ENCODE assay signal across 20 cellular contexts in the genomic region with DNA sequence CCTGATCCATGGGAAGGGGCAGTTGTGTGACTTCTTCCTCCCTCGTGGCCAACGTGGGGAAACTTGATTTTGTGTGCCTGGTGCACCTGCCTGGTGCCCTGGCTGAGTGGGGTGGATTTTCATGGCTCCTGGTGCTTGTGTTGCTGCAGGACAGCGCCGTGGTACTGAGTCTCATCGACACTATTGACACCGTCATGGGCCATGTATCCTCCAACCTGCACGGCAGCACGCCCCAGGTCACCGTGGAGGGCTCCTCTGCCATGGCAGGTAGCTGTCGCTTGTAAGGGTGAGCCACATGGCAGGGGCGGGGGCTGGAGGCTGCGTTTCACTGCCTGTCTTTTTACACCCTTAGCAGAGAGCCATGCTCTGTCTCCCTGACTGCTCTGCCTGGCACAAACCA.
"Had no signal": no experiment of that assay in that cellular context is flagged by ENCODE, and none has a peak within 500 bp of the region (broad histone marks: within the 10 kb centered on the region; RNA-seq: fewer than 3 reads in every experiment).

No MANE protein-coding gene starts in this region.

- H3K9me3 Mint-ChIP-seq: activated naive CD4-positive, alpha-beta T cell treated with anti-CD3 and anti-CD28 coated beads, Interleukin-2, amount 50 U/mL, for 72 hours; activated T-cell treated with anti-CD3 and anti-CD28 coated beads, Interleukin-2, amount 50 U/mL, for 4 hours; effector memory CD8-positive, alpha-beta T cell had no signal

- H3K4me3 Mint-ChIP-seq: activated T-cell treated with anti-CD3 and anti-CD28 coated beads, Interleukin-2, amount 50 U/mL, for 4 hours; mesothelial cell of epicardium had no signal

- ATAC-seq: activated T-cell treated with anti-CD3 and anti-CD28 coated beads, Interleukin-2, amount 50 U/mL, for 4 hours; effector memory CD8-positive, alpha-beta T cell; pancreas; SK-N-SH treated with all-trans-retinoic acid at 6 μM for 48 hours had no signal

- H3K9me3 ChIP-seq: esophagus squamous epithelium, pancreas, transverse colon, vagina had no signal

- H3K27ac Mint-ChIP-seq: activated naive CD4-positive, alpha-beta T cell treated with anti-CD3 and anti-CD28 coated beads, Interleukin-2, amount 50 U/mL, for 72 hours; effector memory CD8-positive, alpha-beta T cell; mesothelial cell of epicardium had no signal

- H3K27me3 ChIP-seq: adrenal gland, hepatocyte, pancreas, transverse colon, vagina had no signal

- H3K27ac ChIP-seq: adrenal gland, hepatocyte, pancreas, transverse colon, vagina had no signal

- H3K36me3 Mint-ChIP-seq: activated naive CD4-positive, alpha-beta T cell treated with anti-CD3 and anti-CD28 coated beads, Interleukin-2, amount 50 U/mL, for 72 hours had no signal

- H3K4me2 ChIP-seq: hepatocyte had no signal

- H3K4me3 ChIP-seq: adrenal gland, esophagus squamous epithelium, hepatocyte, pancreas, transverse colon, vagina had no signal

- H3K4me1 ChIP-seq: adrenal gland, pancreas, transverse colon had no signal

- H3K36me3 ChIP-seq: adrenal gland, esophagus squamous epithelium, pancreas, transverse colon, vagina had no signal

- DNase-seq: activated CD4-positive, alpha-beta T cell treated with anti-CD3 and anti-CD28 coated beads, Interleukin-2, amount 50 U/mL, for 1 hour; activated CD8-positive, alpha-beta memory T cell treated with anti-CD3 and anti-CD28 coated beads, Interleukin-2, amount 50 U/mL, for 4 hours; activated effector memory CD4-positive, alpha-beta T cell treated with Interleukin-2 at 50 U/mL for 16 hours; activated T-cell treated with anti-CD3 and anti-CD28 coated beads, Interleukin-2, amount 50 U/mL, for 4 hours; adrenal gland; dermis blood vessel endothelial cell; effector memory CD8-positive, alpha-beta T cell; esophagus squamous epithelium; pancreas; stimulated activated CD4-positive, alpha-beta T cell treated with anti-CD3 and anti-CD28 coated beads, Interleukin-12 subunit alpha, Interleukin-12 subunit beta, amount 100 ng/mL, for 4 hours; stimulated activated CD4-positive, alpha-beta T cell treated with anti-CD3 and anti-CD28 coated beads, Interleukin-1b, Interleukin-23, amount 100 ng/mL, for 48 hours; stimulated activated CD8-positive, alpha-beta memory T cell treated with anti-CD3 and anti-CD28 coated beads, Interleukin-4, amount 100 ng/mL, for 48 hours; stimulated activated naive CD4-positive, alpha-beta T cell treated with Interleukin-2 at 50 U/mL for 16 hours; T1000; transverse colon had no signal
